In genomic region chr3:5202267-5202666, GRCh38 we compare ENCODE assay signal across 14 cellular contexts. TPM values are rescaled to one million over a fixed set of nuclear protein-coding genes. Genes with fewer than 3 reads are reported as not detected.
DNase-seq lines count a peak whose midpoint lies in the region; ATAC-seq and TF ChIP-seq lines count a peak whose summit lies in the region.
"Had no signal": no experiment of that assay in that cellular context is flagged by ENCODE, and none has a peak within 500 bp of the region (broad histone marks: within the 10 kb centered on the region; RNA-seq: fewer than 3 reads in every experiment).

No MANE protein-coding gene starts in this region.

- H3K36me3 ChIP-seq in DND-41 (ENCODE audit: insufficient read depth, low read length): peaks cover 92% of the 10 kb centered on the region
- H3K36me3 ChIP-seq in H7 (replicated peaks; ENCODE audit: control insufficient read depth, insufficient read depth, low read length): peaks cover 9% of the 10 kb centered on the region

- peak overlapping the region; percentile 8; the same call in 1 of the 2 replicates for H3K27ac ChIP-seq in DND-41 (ENCODE audit: low read length)
- H3K27ac ChIP-seq: C4-2B, PC-9, psoas muscle had no signal

- H3K4me2 ChIP-seq in DND-41 (ENCODE audit: insufficient read depth, low read length): no peak overlapping the region
- H3K4me2 ChIP-seq: PC-9 had no signal

- H3K4me3 ChIP-seq in AG10803 (ENCODE audit: low read length) (no peak overlapping the region), DND-41 (ENCODE audit: low read depth in 1 of 2, low read length in 2 of 2) (no peak overlapping the region), H7 (ENCODE audit: insufficient read depth, low read depth, low read length) (no peak overlapping the region)
- H3K4me3 ChIP-seq: PC-9, psoas muscle had no signal

- peaks cover 25% of the 10 kb centered on the region for H3K4me1 ChIP-seq in DND-41 (ENCODE audit: insufficient read depth, low read length)

- no peaks in the 10 kb centered on the region for H3K27me3 ChIP-seq in DND-41 (ENCODE audit: insufficient read depth, low read length, poor library complexity)
- no peaks in the 10 kb centered on the region for H3K27me3 ChIP-seq in H7 (ENCODE audit: control insufficient read depth, insufficient read depth, low read length)

- in situ Hi-C loops in ACHN (cut with HindIII; ENCODE audit: low pct_ligation_motif_present, low pct_unique_long_range_greater_than_20kb, low sequenced_read_pairs): no loop called here

- peaks cover 93% of the 10 kb centered on the region for H3K79me2 ChIP-seq in DND-41 (ENCODE audit: insufficient read depth, low read length)

- DNase-seq in AG10803 (ENCODE audit: low read depth) (peak; percentile 83), DND-41 (no peak), left kidney (ENCODE audit: low read depth, low spot score) (peak; percentile 14), H7 (no peak), ACHN (no peak)
- no peak for DNase-seq in activated naive CD4-positive, alpha-beta T cell treated with anti-CD3 and anti-CD28 coated beads, Interleukin-2, amount 50 U/mL, for 72 hours (ENCODE audit: low spot score in 2 of 2)
- DNase-seq: NCI-H1417, NCI-H446, PC-9, psoas muscle had no signal

- TF ChIP-seq CTCF in AG10803 (conservative IDR thresholded peaks at IDR 0.05; ENCODE audit: low read length) (no peak), DND-41 (IDR thresholded peaks at IDR 0.05; ENCODE audit: borderline replicate concordance, extremely low read depth, low read length, poor library complexity, severe bottlenecking) (no peak)

- H3K27ac Mint-ChIP-seq in activated naive CD4-positive, alpha-beta T cell treated with anti-CD3 and anti-CD28 coated beads, Interleukin-2, amount 50 U/mL, for 72 hours: peak overlapping the region; percentile 66 to 67
- H3K27ac Mint-ChIP-seq: type B pancreatic cell had no signal

- no peak overlapping the region for H2AFZ ChIP-seq in DND-41 (ENCODE audit: low read depth, low read length)
- H2AFZ ChIP-seq: PC-9 had no signal

- H3K9me3 Mint-ChIP-seq in activated naive CD4-positive, alpha-beta T cell treated with anti-CD3 and anti-CD28 coated beads, Interleukin-2, amount 50 U/mL, for 72 hours: no peaks in the 10 kb centered on the region
- H3K9me3 Mint-ChIP-seq: type B pancreatic cell had no signal

- H3K9me3 ChIP-seq in DND-41 (ENCODE audit: insufficient read depth, low read length, severe bottlenecking): no peaks in the 10 kb centered on the region
- H3K9me3 ChIP-seq: psoas muscle had no signal

- H3K9ac ChIP-seq in DND-41 (ENCODE audit: low read depth, low read length): no peak overlapping the region

- peaks cover 65 to 88% of the 10 kb centered on the region in 2 donors for H3K36me3 Mint-ChIP-seq in activated naive CD4-positive, alpha-beta T cell treated with anti-CD3 and anti-CD28 coated beads, Interleukin-2, amount 50 U/mL, for 72 hours

- ATAC-seq in DND-41 (ENCODE audit: insufficient read depth, low read depth): no peak
- no peak for ATAC-seq in activated naive CD4-positive, alpha-beta T cell treated with anti-CD3 and anti-CD28 coated beads, Interleukin-2, amount 50 U/mL, for 72 hours
- no peak for ATAC-seq in HG03439 (IDR thresholded peaks at IDR 0.05; ENCODE audit: unreplicated experiment)
- ATAC-seq in HG02870 (IDR thresholded peaks at IDR 0.05; ENCODE audit: unreplicated experiment): no peak

- peaks cover 21% of the 10 kb centered on the region for H4K20me1 ChIP-seq in DND-41 (ENCODE audit: insufficient read depth, low read length)

RNA-seq across cellular contexts. Expression of gene EDEM1, which starts 14.8 kb away (rescaled TPM):
- total RNA-seq in activated naive CD4-positive, alpha-beta T cell treated with anti-CD3 and anti-CD28 coated beads, Interleukin-2, amount 50 U/mL, for 72 hours: 100 to 1,000 TPM; 181 to 200 TPM
- total RNA-seq in H7 (2014; rRNA removed; shearing (Covaris generic)): 12.6 and 13.2 TPM in 2 replicates

Comparison
In these comparisons a context has a peak if more than half of its experiments do, and no peak if none do; other contexts are left out.
1. DNase-seq: peak in AG10803 (single experiment) and left kidney (single experiment); none in DND-41 (single experiment), activated naive CD4-positive, alpha-beta T cell treated with anti-CD3 and anti-CD28 coated beads, Interleukin-2, amount 50 U/mL, for 72 hours (0 of 2), H7 (single experiment) and ACHN (single experiment).
2. RNA of gene EDEM1, which starts 14.8 kb away (total RNA-seq): 181 to 200 TPM in activated naive CD4-positive, alpha-beta T cell treated with anti-CD3 and anti-CD28 coated beads, Interleukin-2, amount 50 U/mL, for 72 hours; 12.6 to 13.2 TPM in H7; every median in the first group is over 10 times any median in the second.